Comparison of ENCODE assay signal across 24 cellular contexts in the genomic region with DNA sequence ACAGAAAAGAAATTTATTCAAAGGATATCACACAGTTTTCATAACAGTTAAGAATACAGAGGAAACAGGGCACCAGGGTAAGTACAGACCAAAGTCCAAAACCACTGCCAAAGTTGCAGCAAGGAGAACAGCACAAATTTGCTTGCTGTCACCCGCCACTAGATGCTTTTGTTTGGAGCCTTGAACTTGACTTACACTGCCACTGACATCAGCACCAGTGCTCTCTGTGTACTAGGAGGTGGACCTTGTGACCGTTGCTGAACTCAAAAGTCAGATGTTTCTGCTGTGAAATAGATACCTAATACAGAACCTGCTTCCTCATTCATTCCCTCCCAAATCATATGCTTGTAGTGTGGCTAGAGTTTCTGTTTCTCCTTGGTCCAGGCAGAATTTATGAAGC.
"Had no signal": no experiment of that assay in that cellular context is flagged by ENCODE, and none has a peak within 500 bp of the region (broad histone marks: within the 10 kb centered on the region; RNA-seq: fewer than 3 reads in every experiment).

No MANE protein-coding gene starts in this region.

- H3K4me1 ChIP-seq: SJSA1 had no signal

- H3K27me3 ChIP-seq: cardiac muscle cell, SJSA1 had no signal

- H3K36me3 ChIP-seq: cardiac muscle cell, SJSA1 had no signal

- H3K27ac ChIP-seq: cardiac muscle cell, RWPE1, SJSA1, VCaP had no signal

- ATAC-seq: activated T-helper 17 cell treated with anti-CD3 and anti-CD28 coated beads, Interleukin-2, amount 50 U/mL, for 72 hours; SK-N-SH treated with all-trans-retinoic acid at 6 μM for 48 hours; T-helper 17 cell had no signal

- DNase-seq: activated CD4-positive, alpha-beta memory T cell treated with anti-CD3 and anti-CD28 coated beads, Interleukin-2, amount 10 ng/mL, durations not matched to agents 7 days and 5 days; activated CD4-positive, alpha-beta T cell treated with anti-CD3 and anti-CD28 coated beads, Interleukin-2, amount 10 ng/mL, durations not matched to agents 7 days and 5 days; activated CD4-positive, CD25-positive, alpha-beta regulatory T cell; activated gamma-delta T cell; activated naive CD4-positive, alpha-beta T cell treated with anti-CD3 and anti-CD28 coated beads for 36 hours; activated T-cell treated with anti-CD3 and anti-CD28 coated beads for 4 hours; activated T-cell treated with anti-CD3 and anti-CD28 coated beads, Interleukin-2, amount 50 U/mL, for 48 hours; amygdala; KG1; NCI-H1092; NCI-H1417; NCI-H1694 treated with DMSO at 0.1 percent for 48 hours; NCI-H2029 treated with DMSO at 0.1 percent for 48 hours; NCI-H510A treated with DMSO at 0.1 percent for 48 hours; NCI-H69; Right ventricle myocardium superior; T-helper 17 cell; T-helper 9 cell had no signal

- H3K4me3 ChIP-seq: cardiac muscle cell, SJSA1 had no signal
